Comparison of ENCODE assay signal across 14 cellular contexts in genomic region chr5:7808998-7809397, GRCh38. TPM values are rescaled to one million over a fixed set of nuclear protein-coding genes. Genes with fewer than 3 reads are reported as not detected.
DNase-seq lines count a peak whose midpoint lies in the region; ATAC-seq and TF ChIP-seq lines count a peak whose summit lies in the region.
"Had no signal": no experiment of that assay in that cellular context is flagged by ENCODE, and none has a peak within 500 bp of the region (broad histone marks: within the 10 kb centered on the region; RNA-seq: fewer than 3 reads in every experiment).

No MANE protein-coding gene starts in this region.

- peak; percentile 72 for ATAC-seq in GM18519 (IDR thresholded peaks at IDR 0.05; ENCODE audit: low FRiP score, unreplicated experiment)
- peak; percentile 41 for ATAC-seq in HG02884 (IDR thresholded peaks at IDR 0.05; ENCODE audit: unreplicated experiment)
- peak; percentile 41 for ATAC-seq in HG03469 (IDR thresholded peaks at IDR 0.05; ENCODE audit: unreplicated experiment)
- ATAC-seq in HG03571 (IDR thresholded peaks at IDR 0.05; ENCODE audit: unreplicated experiment), result no peak
- no peak for ATAC-seq in HG02678 (IDR thresholded peaks at IDR 0.05; ENCODE audit: unreplicated experiment)
- ATAC-seq: CD8-positive, alpha-beta T cell had no signal

- H3K36me3 Mint-ChIP-seq in CD14-positive monocyte, result no peaks in the 10 kb centered on the region
- H3K36me3 Mint-ChIP-seq: CD8-positive, alpha-beta T cell had no signal

- peaks cover 11% of the 10 kb centered on the region for H3K4me1 Mint-ChIP-seq in CD14-positive monocyte

- no peak overlapping the region for H3K4me3 Mint-ChIP-seq in CD14-positive monocyte
- H3K4me3 Mint-ChIP-seq: CD8-positive, alpha-beta T cell had no signal

- H3K27ac Mint-ChIP-seq in CD14-positive monocyte, result no peak overlapping the region
- H3K27ac Mint-ChIP-seq: CD8-positive, alpha-beta T cell had no signal

- no peaks in the 10 kb centered on the region for H3K27me3 Mint-ChIP-seq in CD14-positive monocyte (ENCODE audit: low read depth in 3 of 3)

- in situ Hi-C loops in GM13977 (cut with MboI; ENCODE audit: low pct_unique_long_range_greater_than_20kb, low sequenced_read_pairs, unreplicated experiment), result no loop called here

- intact Hi-C loops in CD14-positive monocyte (cut with micrococcal nuclease), result no loop called here

- no peak for TF ChIP-seq CTCF in GM13977 (IDR thresholded peaks at IDR 0.05; ENCODE audit: extremely low read depth, insufficient read depth, missing control alignments)
- no peak for TF ChIP-seq CTCF in CD14-positive monocyte (IDR thresholded peaks at IDR 0.05)

- DNase-seq in NCI-H526 treated with DMSO at 0.1 percent for 48 hours (lab: John Stamatoyannopoulos, UW) (peak; percentile 95), GM13977 (ENCODE audit: low spot score) (no peak), CD14-positive monocyte (ENCODE audit: low spot score) (no peak)
- DNase-seq: 8988T; Calu3; CD8-positive, alpha-beta T cell; GF-D8; GM23248; HCEC 1CT had no signal

- peaks cover 0 to 6% (median 3%) of the 10 kb centered on the region in 7 donors for H3K9me3 Mint-ChIP-seq in CD14-positive monocyte
- H3K9me3 Mint-ChIP-seq: CD8-positive, alpha-beta T cell had no signal

RNA-seq across cellular contexts. Expression of gene CFAP90, which starts 41.9 kb away (rescaled TPM):
- not detected for polyA plus RNA-seq in CD14-positive monocyte

RNA-seq across cellular contexts. Expression of gene FASTKD3, which starts 59.8 kb away (rescaled TPM):
- polyA plus RNA-seq in CD14-positive monocyte, result 10 to 100 TPM; 10.7 to 15.5 TPM

RNA-seq across cellular contexts. Expression of gene MTRR, which starts 60.0 kb away (rescaled TPM):
- 10 to 100 TPM; 18.0 to 22.1 TPM for polyA plus RNA-seq in CD14-positive monocyte

Comparison
In these comparisons a context has a peak if more than half of its experiments do, and no peak if none do; other contexts are left out.
1. ATAC-seq: peak in GM18519 (single experiment), HG02884 (single experiment) and HG03469 (single experiment); none in HG03571 (single experiment) and HG02678 (single experiment).